In genomic region chr2:64768426-64769033, GRCh38 we compare ENCODE assay signal across 8 cellular contexts.
DNase-seq lines count a peak whose midpoint lies in the region; FAIRE-seq and TF ChIP-seq lines count a peak whose summit lies in the region.

No MANE protein-coding gene starts in this region.

- TF ChIP-seq CTCF in OCI-LY7 (conservative IDR thresholded peaks at IDR 0.05; ENCODE audit: low read length) = no peak
- no peak for TF ChIP-seq CTCF in epithelial cell of esophagus (IDR thresholded peaks at IDR 0.05; ENCODE audit: insufficient read depth, low read depth, low read length, missing control alignments)
- no peak for TF ChIP-seq CTCF in osteocyte (IDR thresholded peaks at IDR 0.05)

- H3K36me3 ChIP-seq in OCI-LY7 (ENCODE audit: insufficient read depth, low read length) = no peaks in the 10 kb centered on the region

- CTCF ChIA-PET in OCI-LY7 (lab: Charles Lee; ENCODE audit: unreplicated experiment) = no interaction called here

- intact Hi-C loops in OCI-LY7 (cut with micrococcal nuclease; ENCODE audit: unreplicated experiment) = loop anchor here (1.0 to 5.0 kb wide), 2 partner anchors 41 to 94 kb away; no protein-coding TSS in a partner anchor

- DNase-seq in GM19239 (ENCODE audit: insufficient read length, low spot score) = no peak
- DNase-seq in OCI-LY7 (ENCODE audit: low spot score) = peak; percentile 13
- DNase-seq in epithelial cell of esophagus (ENCODE audit: low read depth) = no peak
- DNase-seq in osteocyte (ENCODE audit: extremely low spot score, unreplicated experiment) = no peak
- DNase-seq in NCI-H1417 (lab: John Stamatoyannopoulos, UW) = no peak
- DNase-seq in GM19240 (ENCODE audit: insufficient read length, low spot score) = no peak
- DNase-seq in foreskin melanocyte = no peak
- DNase-seq in T-helper 9 cell = no peak

- peaks cover 34% of the 10 kb centered on the region for H3K4me1 ChIP-seq in OCI-LY7 (ENCODE audit: insufficient read depth, low read length, poor library complexity, severe bottlenecking)

- peaks cover 16% of the 10 kb centered on the region for H3K4me1 Mint-ChIP-seq in osteocyte (ENCODE audit: unreplicated experiment)

- peak overlapping the region; percentile 85 for H3K27ac Mint-ChIP-seq in osteocyte (ENCODE audit: unreplicated experiment)

- H3K79me2 ChIP-seq in OCI-LY7 (ENCODE audit: insufficient read depth, low read depth, low read length) = no peaks in the 10 kb centered on the region

- H3K9me3 ChIP-seq in OCI-LY7 (ENCODE audit: low read length) = no peaks in the 10 kb centered on the region

- peak overlapping the region; percentile 16 for H3K27ac ChIP-seq in OCI-LY7 (ENCODE audit: low read depth, low read length, poor library complexity, severe bottlenecking)

- H3K27me3 Mint-ChIP-seq in osteocyte (ENCODE audit: unreplicated experiment) = no peaks in the 10 kb centered on the region

- peak overlapping the region; percentile 89 for H3K4me2 ChIP-seq in OCI-LY7 (ENCODE audit: low read length)

- H3K36me3 Mint-ChIP-seq in osteocyte (ENCODE audit: unreplicated experiment) = no peaks in the 10 kb centered on the region

- no peaks in the 10 kb centered on the region for H3K9me3 Mint-ChIP-seq in osteocyte (ENCODE audit: unreplicated experiment)

- H3K9me2 ChIP-seq in OCI-LY7 (ENCODE audit: insufficient read depth, low read length) = no peaks in the 10 kb centered on the region

- H4K20me1 ChIP-seq in OCI-LY7 (ENCODE audit: insufficient read depth, low read length) = no peaks in the 10 kb centered on the region

- POLR2A ChIA-PET in OCI-LY7 (lab: Charles Lee) = interaction anchor here (1.4 to 3.9 kb wide), 3 partner anchors 11 to 21 kb away, joined by 5 to 21 read pairs (median 8); no protein-coding TSS in a partner anchor

- H2AFZ ChIP-seq in OCI-LY7 (ENCODE audit: low read length) = peak overlapping the region; percentile 96

- H3K4me3 ChIP-seq in OCI-LY7 (ENCODE audit: low read depth, low read length, poor library complexity, severe bottlenecking) (peak overlapping the region; percentile 69), epithelial cell of esophagus (ENCODE audit: low read length) (peak overlapping the region; percentile 51)

- no TSS peak for BruUV-seq in OCI-LY7 (replicated peaks; lab: Mats Ljungman, UMichigan)

- peak overlapping the region; percentile 65 for H3K4me3 Mint-ChIP-seq in osteocyte (ENCODE audit: unreplicated experiment)

- FAIRE-seq in GM19239 (lab: Jason Lieb, UNC) = peak; percentile 42
